In the genomic region with DNA sequence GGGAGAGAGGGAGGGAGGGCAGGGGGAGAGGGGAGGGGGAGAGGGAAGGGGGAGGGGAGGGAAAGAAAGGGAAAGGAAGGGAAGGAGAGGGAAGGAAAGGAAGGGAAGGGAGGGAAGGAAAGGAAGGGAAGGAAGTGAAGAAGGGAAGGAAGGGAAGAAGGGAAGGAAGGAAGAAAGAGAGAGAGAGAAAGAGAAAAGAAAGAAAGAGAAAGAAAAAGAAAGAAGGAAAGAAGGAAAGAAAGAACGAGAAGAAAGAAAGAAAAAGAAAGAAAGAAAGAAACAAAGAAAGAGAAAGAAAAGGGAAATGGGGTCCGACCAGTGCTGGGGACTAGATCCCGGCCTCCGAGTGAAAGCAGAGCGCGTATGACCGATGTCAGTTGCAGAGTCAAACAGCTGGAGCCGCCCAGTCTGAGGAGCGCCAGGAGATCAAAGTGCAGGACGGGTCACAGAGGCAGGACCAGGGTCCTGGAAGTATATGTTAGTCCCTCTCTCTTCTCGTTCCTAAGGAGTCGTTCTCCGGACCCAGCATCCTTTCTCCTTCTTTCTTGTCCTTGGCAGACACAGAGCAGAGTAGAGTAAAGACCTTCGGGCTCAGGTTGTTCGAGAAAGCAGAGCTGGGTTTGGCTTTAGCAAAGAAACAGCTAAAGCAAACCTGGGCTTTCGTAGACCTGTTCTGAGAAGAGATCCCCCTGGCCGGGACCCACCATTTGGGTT, we compare ENCODE assay signal across 8 cellular contexts.
A peak's percentile ranks its signal among the peaks of the same experiment; 100 is the strongest.
DNase-seq lines count a peak whose midpoint lies in the region; ATAC-seq lines count a peak whose summit lies in the region.

No MANE protein-coding gene starts in this region.

- ATAC-seq in GM21619 (IDR thresholded peaks at IDR 0.05; ENCODE audit: unreplicated experiment) (peak; percentile 15), T-helper 17 cell (peak; percentile 57), GM21825 (IDR thresholded peaks at IDR 0.05; ENCODE audit: unreplicated experiment) (no peak)

- peak overlapping the region; percentile 55 for H3K4me2 ChIP-seq in BLaER1

- no peaks in the 10 kb centered on the region for H3K36me3 Mint-ChIP-seq in T-helper 17 cell (ENCODE audit: low read depth)

- H3K9me3 ChIP-seq in BLaER1 (no peaks in the 10 kb centered on the region), T-helper 17 cell (ENCODE audit: control insufficient read depth, low read length, poor library complexity, severe bottlenecking) (no peaks in the 10 kb centered on the region), iPS-18c (ENCODE audit: control insufficient read depth, insufficient read depth, low read length) (no peaks in the 10 kb centered on the region)

- no peak overlapping the region for H3K27ac ChIP-seq in BLaER1

- H3K4me3 Mint-ChIP-seq in T-helper 17 cell, result peak overlapping the region; percentile 78

- H3K36me3 ChIP-seq in BLaER1, result no peaks in the 10 kb centered on the region

- peak overlapping the region; percentile 36 for H3K4me3 ChIP-seq in BLaER1
- peak overlapping the region; percentile 38 for H3K4me3 ChIP-seq in iPS-18c (ENCODE audit: insufficient read depth, low read depth, low read length)

- H3K27me3 ChIP-seq in BLaER1, result no peaks in the 10 kb centered on the region

- H3K4me1 Mint-ChIP-seq in T-helper 17 cell, result peaks cover 13% of the 10 kb centered on the region

- H3K27ac Mint-ChIP-seq in T-helper 17 cell, result no peak overlapping the region

- DNase-seq in T-helper 17 cell (no peak), kidney glomerular epithelial cell (lab: John Stamatoyannopoulos, UW) (no peak)
- DNase-seq in stimulated activated naive CD4-positive, alpha-beta T cell treated with Interleukin-2 at 50 U/mL for 16 hours (lab: John Stamatoyannopoulos, UW), result no peak
- no peak for DNase-seq in stimulated activated CD4-positive, alpha-beta T cell treated with anti-CD3 and anti-CD28 coated beads, Interleukin-4, amount 100 ng/mL, for 1 hour

- no peak overlapping the region for H3K9ac ChIP-seq in BLaER1

- peaks cover 22% of the 10 kb centered on the region for H3K27me3 Mint-ChIP-seq in T-helper 17 cell

- no peaks in the 10 kb centered on the region for H4K20me1 ChIP-seq in BLaER1

- H3K4me1 ChIP-seq in BLaER1, result no peaks in the 10 kb centered on the region; the same call in 1 of the 2 replicates
